ENCODE assay signal across 8 cellular contexts in genomic region chr10:5873515-5873995, GRCh38. TPM values are rescaled to one million over a fixed set of nuclear protein-coding genes. Genes with fewer than 3 reads are reported as not detected.
DNase-seq lines count a peak whose midpoint lies in the region; ATAC-seq and TF ChIP-seq lines count a peak whose summit lies in the region.

No MANE protein-coding gene starts in this region.

- no peaks in the 10 kb centered on the region for H3K9me3 ChIP-seq in HCT116 (ENCODE audit: control insufficient read depth in 1 of 2, insufficient read depth in 1 of 2, low read depth in 1 of 2, low read length in 2 of 2)

- H4K20me1 ChIP-seq in HCT116 (ENCODE audit: insufficient read depth): no peaks in the 10 kb centered on the region

- no peak overlapping the region for H3K9ac ChIP-seq in HCT116 (ENCODE audit: low read length)

- TF ChIP-seq RAD21 in HCT116 (IDR thresholded peaks at IDR 0.05; ENCODE audit: low read depth): peak; percentile 68

- CTCF ChIA-PET in HCT116 (lab: Charles Lee): interaction anchor here (0.9 to 1.5 kb wide), 3 partner anchors 9 to 16 kb away, joined by 3 to 12 read pairs (median 4); partner anchors contain the start of genes ANKRD16 and FBH1

- H3K27ac ChIP-seq in HCT116 (ENCODE audit: low read depth, low read length): no peak overlapping the region

- TF ChIP-seq CTCF in GM12872 (IDR thresholded peaks at IDR 0.05; ENCODE audit: insufficient read depth, low read depth, low read length) (peak; percentile 68), HCT116 (IDR thresholded peaks at IDR 0.05 in 2 of 3, conservative IDR thresholded peaks at IDR 0.05 in 1 of 3; ENCODE audit: borderline replicate concordance in 1 of 3, insufficient read depth in 1 of 3, low read depth in 2 of 3, low read length in 2 of 3) (peak; percentile 59 to 68 (median 63)), astrocyte of the spinal cord (IDR thresholded peaks at IDR 0.05; ENCODE audit: low read depth, low read length) (peak; percentile 73)

- no peak for TF ChIP-seq POLR2A in HCT116 (IDR thresholded peaks at IDR 0.05; ENCODE audit: borderline replicate concordance, extremely low read depth, insufficient read depth, insufficient read length)

- no peak overlapping the region for H3K4me2 ChIP-seq in HCT116 (ENCODE audit: low read length)

- intact Hi-C loops in HCT116 (cut with micrococcal nuclease): loop anchor here (1.0 to 5.0 kb wide), 4 partner anchors 60 to 431 kb away; partner anchors contain the start of genes GDI2 and TASOR2

- in situ Hi-C loops in astrocyte of the spinal cord (cut with HindIII; ENCODE audit: low sequenced_read_pairs): no loop called here

- POLR2A ChIA-PET in HCT116 (lab: Charles Lee): no interaction called here

- no peak overlapping the region for H3K4me3 ChIP-seq in HCT116 (replicated peaks in 1 of 2; ENCODE audit: low read depth in 1 of 2, low read length in 2 of 2)
- no peak overlapping the region for H3K4me3 ChIP-seq in astrocyte of the spinal cord (ENCODE audit: low read depth, low read length)

- H3K36me3 ChIP-seq in HCT116 (ENCODE audit: control insufficient read depth in 1 of 2, insufficient read depth in 2 of 2, low read length in 2 of 2): peaks cover 15 to 16% of the 10 kb centered on the region in 2 experiments; a peak in 3 of 4 replicates

- DNase-seq in HCT116 (ENCODE audit: low read depth, low spot score) (peak; percentile 36), NCI-H1092 treated with DMSO at 0.1 percent for 48 hours (lab: John Stamatoyannopoulos, UW) (peak; percentile 70), T1000 (lab: John Stamatoyannopoulos, UW) (peak; percentile 13), astrocyte of the spinal cord (ENCODE audit: low read depth, low spot score) (peak; percentile 80), iPS-NIHi11 (ENCODE audit: low spot score) (peak; percentile 84), NCI-H1048 (lab: John Stamatoyannopoulos, UW) (no peak)
- DNase-seq in stimulated activated CD4-positive, alpha-beta T cell treated with anti-CD3 and anti-CD28 coated beads, Interleukin-15, amount 100 ng/mL, for 1 hour (ENCODE audit: low read depth in 1 of 2, low spot score in 1 of 2): peak; percentile 35

- H3K9me2 ChIP-seq in HCT116 (ENCODE audit: insufficient read depth): no peaks in the 10 kb centered on the region

- no TSS peak for BruUV-seq in HCT116 (replicated peaks; lab: Mats Ljungman, UMichigan)

- H3K27me3 ChIP-seq in HCT116 (ENCODE audit: insufficient read depth, low read length): no peaks in the 10 kb centered on the region

- RAD21 ChIA-PET in HCT116 (lab: Charles Lee; ENCODE audit: low non-redundant PET in 1 of 2, low total read pairs in 2 of 2, uncharacterized antibody in 2 of 2, unreplicated experiment in 2 of 2): no interaction called here

- no peaks in the 10 kb centered on the region for H3K4me1 ChIP-seq in HCT116 (ENCODE audit: control insufficient read depth in 1 of 2, insufficient read depth in 2 of 2, low read length in 2 of 2)

- no peaks in the 10 kb centered on the region for H3K79me2 ChIP-seq in HCT116 (ENCODE audit: insufficient read depth, low read length)

- no peak overlapping the region for H2AFZ ChIP-seq in HCT116 (ENCODE audit: low read depth, low read length, poor library complexity, severe bottlenecking)

- ATAC-seq in HCT116: peak; percentile 88

TF ChIP-seq in HCT116, 20 proteins besides CTCF, POLR2A, EP300 and RAD21:
- TF ChIP-seq POLR2AphosphoS5 (IDR thresholded peaks at IDR 0.05; ENCODE audit: low read depth, low read length) (peak; percentile 20; the same call in 1 of the 2 replicates), SRF (IDR thresholded peaks at IDR 0.05; ENCODE audit: low read depth) (no peak)

RNA-seq across cellular contexts. Expression of gene ANKRD16, which starts 16.1 kb away (rescaled TPM):
- total RNA-seq in HCT116 (2021; ENCODE audit: unreplicated experiment): 9.4 TPM
- polyA plus RNA-seq in HCT116 (2012): 6.2 and 7.2 TPM in 2 replicates

RNA-seq across cellular contexts. Expression of gene FBH1, which starts 16.5 kb away (rescaled TPM):
- total RNA-seq in HCT116 (2021; ENCODE audit: unreplicated experiment): 70.2 TPM
- 42.3 and 48.3 TPM in 2 replicates for polyA plus RNA-seq in HCT116 (2012)
